In genomic region chr14:58313699-58314098, GRCh38 we compare ENCODE assay signal across 1 cellular context.
TF ChIP-seq lines count a peak whose summit lies in the region.

No MANE protein-coding gene starts in this region.

TF ChIP-seq in HepG2, 621 proteins besides CTCF, POLR2A, EP300 and RAD21:
- TF ChIP-seq AGO2 (optimal IDR thresholded peaks at IDR 0.05; ENCODE audit: low read depth, low read length) (no peak), TOE1 (CRISPR knock-in tag; IDR thresholded peaks at IDR 0.05) (no peak), KMT2B (CRISPR knock-in tag; IDR thresholded peaks at IDR 0.05) (no peak), HMGA1 (CRISPR knock-in tag; conservative IDR thresholded peaks at IDR 0.05) (no peak), ZGPAT (CRISPR knock-in tag; IDR thresholded peaks at IDR 0.05) (no peak), ZNF12 (CRISPR knock-in tag; IDR thresholded peaks at IDR 0.05) (no peak)
